In genomic region chr21:36471254-36471723, GRCh38 we compare ENCODE assay signal across 10 cellular contexts. TPM values are rescaled to one million over a fixed set of nuclear protein-coding genes. Genes with fewer than 3 reads are reported as not detected.
DNase-seq lines count a peak whose midpoint lies in the region; ATAC-seq, FAIRE-seq and TF ChIP-seq lines count a peak whose summit lies in the region.
"Had no signal": no experiment of that assay in that cellular context is flagged by ENCODE, and none has a peak within 500 bp of the region (broad histone marks: within the 10 kb centered on the region; RNA-seq: fewer than 3 reads in every experiment).

No MANE protein-coding gene starts in this region.

- TF ChIP-seq RAD21 in HepG2 (CRISPR knock-in tag; IDR thresholded peaks at IDR 0.05) = no peak

- 27% methylated on average over 1 of the region's 1 CpG for WGBS in HepG2 (ENCODE audit: low lambda C conversion rate)

- H3K4me3 ChIP-seq in PC-3 (ENCODE audit: low read length) (no peak overlapping the region), HepG2 (replicated peaks in 1 of 3; ENCODE audit: insufficient read depth in 1 of 3, low read depth in 2 of 3, low read length in 3 of 3) (no peak overlapping the region), kidney (ENCODE audit: low read length in 2 of 2) (no peak overlapping the region)

- peaks cover 5% of the 10 kb centered on the region for H3F3A ChIP-seq in PC-3 (ENCODE audit: low read length, unreplicated experiment)

- H3K27ac ChIP-seq in PC-3 (ENCODE audit: low read length) = peak overlapping the region; percentile 98
- H3K27ac ChIP-seq in HepG2 (ENCODE audit: extremely low read length, insufficient read depth, low read length) = no peak overlapping the region
- H3K27ac ChIP-seq in kidney (ENCODE audit: low read depth in 2 of 2, low read length in 2 of 2) = no peak overlapping the region

- ATAC-seq in GM18861 (IDR thresholded peaks at IDR 0.05; ENCODE audit: unreplicated experiment) (peak; percentile 77), PC-3 (peak; percentile 94), HepG2 (peak; percentile 71), HG02938 (IDR thresholded peaks at IDR 0.05; ENCODE audit: unreplicated experiment) (no peak)

- BruUV-seq in PC-3 (replicated peaks; lab: Mats Ljungman, UMichigan) = no TSS peak
- BruUV-seq in HepG2 (replicated peaks; lab: Mats Ljungman, UMichigan) = no TSS peak

- TF ChIP-seq EP300 in HepG2 (IDR thresholded peaks at IDR 0.05; ENCODE audit: low read depth in 2 of 2, low read length in 2 of 2) = no peak
- no peak for TF ChIP-seq EP300 in HepG2 (CRISPR knock-in tag; IDR thresholded peaks at IDR 0.05; ENCODE audit: borderline replicate concordance)

- DNase-seq in H4 (ENCODE audit: low spot score) (peak; percentile 63), PC-3 (peak; percentile 93), HepG2 (ENCODE audit: low spot score) (peak; percentile 40), kidney (no peak), SIG-M5 treated with dmso at 0.1 percent for 504 hours (lab: John Stamatoyannopoulos, UW; ENCODE audit: unreplicated experiment) (no peak)
- DNase-seq: activated naive CD8-positive, alpha-beta T cell treated with anti-CD3 and anti-CD28 coated beads, Interleukin-2, amount 10 ng/mL, durations not matched to agents 7 days and 5 days had no signal

- FAIRE-seq in HepG2 (lab: Jason Lieb, UNC) (no peak), kidney (lab: Jason Lieb, UNC) (no peak)

- in situ Hi-C loops in HepG2 (cut with HindIII; ENCODE audit: extremely low pct_ligation_motif_present, low pct_unique_long_range_greater_than_20kb) = no loop called here

- CTCF ChIA-PET in PC-3 (lab: Charles Lee) = interaction anchor here (0.6 to 0.8 kb wide), 3 partner anchors 29 to 310 kb away, joined by 3 to 4 read pairs (median 3); no protein-coding TSS in a partner anchor
- CTCF ChIA-PET in HepG2 (lab: Yijun Ruan, JAX; ENCODE audit: low intra/inter-chr PET ratio, low total read pairs) = no interaction called here

- H3K9me3 ChIP-seq in PC-3 (ENCODE audit: low read length) (no peaks in the 10 kb centered on the region), HepG2 (ENCODE audit: low read length) (no peaks in the 10 kb centered on the region), kidney (ENCODE audit: control insufficient read depth in 1 of 2, low read length in 2 of 2) (no peaks in the 10 kb centered on the region)

- no peaks in the 10 kb centered on the region for H3K9me2 ChIP-seq in PC-3 (replicated peaks; ENCODE audit: low read length)

- POLR2A ChIA-PET in PC-3 (lab: Charles Lee; ENCODE audit: unreplicated experiment) (interaction anchor here (0.6 kb wide), 1 partner anchor 18 kb away, joined by 4 read pairs; no protein-coding TSS in a partner anchor), HepG2 (lab: Yijun Ruan, JAX) (interaction anchor here (1.5 kb wide), 1 partner anchor 9 kb away, joined by 8 read pairs; the partner anchor contains the start of gene CLDN14)

- H2AFZ ChIP-seq in PC-3 (ENCODE audit: low read length) = no peak overlapping the region
- H2AFZ ChIP-seq in HepG2 (ENCODE audit: low read length) = no peak overlapping the region

- H3K4me1 ChIP-seq in PC-3 (ENCODE audit: insufficient read depth, low read length) = peaks cover 32% of the 10 kb centered on the region
- peaks cover 34% of the 10 kb centered on the region for H3K4me1 ChIP-seq in HepG2 (ENCODE audit: insufficient read depth, low read length)
- no peaks in the 10 kb centered on the region for H3K4me1 ChIP-seq in kidney (ENCODE audit: control insufficient read depth in 1 of 2, insufficient read depth in 1 of 2, low read depth in 1 of 2, low read length in 2 of 2)

- TF ChIP-seq POLR2A in HepG2 (IDR thresholded peaks at IDR 0.05; ENCODE audit: insufficient read depth in 1 of 2, low read depth in 2 of 2, low read length in 2 of 2) = no peak

- H3K4me2 ChIP-seq in PC-3 (ENCODE audit: low read length) (peak overlapping the region; percentile 65), HepG2 (ENCODE audit: low read depth, low read length) (no peak overlapping the region)

- no peaks in the 10 kb centered on the region for H4K20me1 ChIP-seq in PC-3 (ENCODE audit: low read length)
- H4K20me1 ChIP-seq in HepG2 (ENCODE audit: insufficient read depth, low read length) = no peaks in the 10 kb centered on the region

- intact Hi-C loops in PC-3 (cut with micrococcal nuclease) (no loop called here), HepG2 (cut with micrococcal nuclease; ENCODE audit: unreplicated experiment) (no loop called here), kidney (cut with DNase I) (no loop called here)

- H3K9ac ChIP-seq in PC-3 (ENCODE audit: low read length) (peak overlapping the region; percentile 79), HepG2 (ENCODE audit: insufficient read depth, low read depth, low read length) (no peak overlapping the region), kidney (ENCODE audit: low read length in 2 of 2) (no peak overlapping the region)

- TF ChIP-seq CTCF in PC-3 (conservative IDR thresholded peaks at IDR 0.05; ENCODE audit: low read depth, low read length) (no peak), HepG2 (CRISPR knock-in tag; IDR thresholded peaks at IDR 0.05) (no peak), kidney (IDR thresholded peaks at IDR 0.05; ENCODE audit: borderline replicate concordance, extremely low read depth, insufficient read depth) (no peak)

- H3K27me3 ChIP-seq in PC-3 (ENCODE audit: low read length) (no peaks in the 10 kb centered on the region), HepG2 (ENCODE audit: control insufficient read depth in 1 of 2, insufficient read depth in 2 of 2, low read length in 2 of 2) (no peaks in the 10 kb centered on the region)

- peaks cover 15% of the 10 kb centered on the region for H3K79me2 ChIP-seq in PC-3 (ENCODE audit: low read length)
- no peaks in the 10 kb centered on the region for H3K79me2 ChIP-seq in HepG2 (ENCODE audit: insufficient read depth, low read length)

- no peaks in the 10 kb centered on the region for H3K36me3 ChIP-seq in PC-3 (ENCODE audit: low read depth, low read length)
- no peaks in the 10 kb centered on the region for H3K36me3 ChIP-seq in HepG2 (replicated peaks in 1 of 2; ENCODE audit: control insufficient read depth in 1 of 2, insufficient read depth in 2 of 2, low read length in 2 of 2)
- no peaks in the 10 kb centered on the region for H3K36me3 ChIP-seq in kidney (ENCODE audit: control insufficient read depth in 1 of 2, insufficient read depth in 2 of 2, low read length in 2 of 2)

TF ChIP-seq in HepG2, 621 proteins besides CTCF, POLR2A, EP300 and RAD21 (continues in another document):
- TF ChIP-seq ZNF782 (CRISPR knock-in tag; IDR thresholded peaks at IDR 0.05; ENCODE audit: borderline replicate concordance) = no peak
- TF ChIP-seq PRDM15 (CRISPR knock-in tag; IDR thresholded peaks at IDR 0.05) = no peak
- TF ChIP-seq FOSL2 (CRISPR knock-in tag; IDR thresholded peaks at IDR 0.05) = peak; percentile 26; the same call in 1 of the 2 replicates
- no peak for TF ChIP-seq ZNF136 (CRISPR knock-in tag; IDR thresholded peaks at IDR 0.05; ENCODE audit: low read depth)

RNA-seq across cellular contexts. Expression of gene CLDN14, which starts 8.6 kb away (rescaled TPM):
- not detected in 2 replicates for total RNA-seq in H4 (2014; rRNA removed; shearing (Covaris generic))
- total RNA-seq in PC-3 (2014; rRNA removed) = 8.9 and 10.9 TPM in 2 replicates
- 0.77 and 1.1 TPM in 2 replicates for total RNA-seq in HepG2 (2016; rRNA removed; fragmentation: Illumina TruSeq; extraction: Trizol)
- 0.71 and 1.1 TPM in 2 replicates for total RNA-seq in HepG2 (2016; cell fraction: cytosol; rRNA removed; fragmentation: Illumina TruSeq; extraction: Trizol; ENCODE audit: low read depth)
- total RNA-seq in HepG2 (2016; cell fraction: insoluble cytoplasmic fraction; rRNA removed; fragmentation: Illumina TruSeq; extraction: Trizol) = 0.85 and 1.2 TPM in 2 replicates
- 1.3 and 1.5 TPM in 2 replicates for total RNA-seq in HepG2 (2016; cell fraction: membrane; rRNA removed; fragmentation: Illumina TruSeq; extraction: Trizol)
- 1.1 and 1.3 TPM in 2 replicates for total RNA-seq in HepG2 (2016; cell fraction: nucleus; rRNA removed; fragmentation: Illumina TruSeq; extraction: Trizol)
- 1.4 and 3.7 TPM in 2 replicates for polyA plus RNA-seq in HepG2 (2011; rRNA removed)
- 2.5 and 2.9 TPM in 2 replicates for polyA plus RNA-seq in HepG2 (2011; cell fraction: cytosol; rRNA removed)
- 4.2 and 6.3 TPM in 2 replicates for polyA plus RNA-seq in HepG2 (2011; cell fraction: nucleus; rRNA removed)
- 3.3 and 6.2 TPM in 2 replicates for polyA plus RNA-seq in HepG2 (2012)
- polyA plus RNA-seq in HepG2 (2016; cell fraction: cytosol; fragmentation: Illumina TruSeq; extraction: Trizol; ENCODE audit: low read depth) = 0.24 and 0.27 TPM in 2 replicates
- 0.56 and 0.57 TPM in 2 replicates for polyA plus RNA-seq in HepG2 (2016; cell fraction: insoluble cytoplasmic fraction; fragmentation: Illumina TruSeq; extraction: Trizol; ENCODE audit: low read depth)
- polyA plus RNA-seq in HepG2 (2016; cell fraction: membrane; fragmentation: Illumina TruSeq; extraction: Trizol; ENCODE audit: low read depth) = 0.61 and 0.64 TPM in 2 replicates
- polyA plus RNA-seq in HepG2 (2016; cell fraction: nucleus; fragmentation: Illumina TruSeq; extraction: Trizol; ENCODE audit: insufficient read depth, low read depth) = 1.1 and 1.4 TPM in 2 replicates
- 5.6 TPM in 1 of 2 replicates, not detected in the other for polyA minus RNA-seq in HepG2 (2011; rRNA and poly(A)+ RNA removed; ENCODE audit: low replicate concordance)
- 1.1 and 2.0 TPM in 2 replicates for polyA minus RNA-seq in HepG2 (2011; cell fraction: cytosol; rRNA and poly(A)+ RNA removed)
- polyA minus RNA-seq in HepG2 (2011; cell fraction: nucleus; rRNA and poly(A)+ RNA removed) = 2.8 and 5.1 TPM in 2 replicates
- 8.7 TPM for total RNA-seq in kidney
- polyA plus RNA-seq in kidney (ENCODE audit: insufficient read depth, low read depth, low replicate concordance) = 10.0 TPM
- total RNA-seq: activated naive CD8-positive, alpha-beta T cell treated with anti-CD3 and anti-CD28 coated beads, Interleukin-2, amount 10 ng/mL, durations not matched to agents 7 days and 5 days; NCI-H460; T-helper 2 cell treated with Interferon-gamma antibody and Interleukin-4, amounts not matched to agents 100 ng/mL and 5 ng/mL, for 36 hours had no signal

Comparison
In these comparisons a context has a peak if more than half of its experiments do, and no peak if none do; other contexts are left out.
1. DNase-seq: peak in H4 (single experiment), PC-3 (single experiment) and HepG2 (single experiment); none in kidney (single experiment) and SIG-M5 treated with dmso at 0.1 percent for 504 hours (single experiment).